In genomic region chr12:130818381-130819247, GRCh38 we compare ENCODE assay signal across 8 cellular contexts. TPM values are rescaled to one million over a fixed set of nuclear protein-coding genes. Genes with fewer than 3 reads are reported as not detected.
DNase-seq lines count a peak whose midpoint lies in the region; ATAC-seq and TF ChIP-seq lines count a peak whose summit lies in the region.

No MANE protein-coding gene starts in this region.

- H3K9me3 ChIP-seq in RWPE2 (ENCODE audit: severe bottlenecking): no peaks in the 10 kb centered on the region
- H3K9me3 ChIP-seq in right atrium auricular region: no peaks in the 10 kb centered on the region

- H3K27ac ChIP-seq in RWPE2 (ENCODE audit: poor library complexity, severe bottlenecking): no peak overlapping the region
- peak overlapping the region; percentile 20 to 32 for H3K27ac ChIP-seq in right atrium auricular region

- peak overlapping the region; percentile 80 for H3K4me3 Mint-ChIP-seq in activated naive CD8-positive, alpha-beta T cell treated with anti-CD3 and anti-CD28 coated beads, Interleukin-2, amount 10 ng/mL, durations not matched to agents 7 days and 5 days

- intact Hi-C loops in sciatic nerve (cut with DNase I): no loop called here

- H3K36me3 ChIP-seq in RWPE2 (ENCODE audit: low read depth) (peaks cover 15% of the 10 kb centered on the region), right atrium auricular region (peaks cover 25% of the 10 kb centered on the region)

- H3K27ac Mint-ChIP-seq in activated naive CD8-positive, alpha-beta T cell treated with anti-CD3 and anti-CD28 coated beads, Interleukin-2, amount 10 ng/mL, durations not matched to agents 7 days and 5 days: peak overlapping the region; percentile 31

- DNase-seq in AG10803 (ENCODE audit: low read depth): no peak
- no peak for DNase-seq in RWPE2 (ENCODE audit: low spot score)
- peak; percentile 89 for DNase-seq in activated naive CD8-positive, alpha-beta T cell treated with anti-CD3 and anti-CD28 coated beads, Interleukin-2, amount 10 ng/mL, durations not matched to agents 7 days and 5 days
- no peak for DNase-seq in right atrium auricular region (ENCODE audit: low spot score)
- peak; percentile 80 for DNase-seq in sciatic nerve (ENCODE audit: low spot score)
- DNase-seq in AML-193 (lab: John Stamatoyannopoulos, UW): no peak

- no peaks in the 10 kb centered on the region for H3K27me3 Mint-ChIP-seq in activated naive CD8-positive, alpha-beta T cell treated with anti-CD3 and anti-CD28 coated beads, Interleukin-2, amount 10 ng/mL, durations not matched to agents 7 days and 5 days

- TF ChIP-seq CTCF in AG10803 (conservative IDR thresholded peaks at IDR 0.05; ENCODE audit: low read length): peak; percentile 43
- peak; percentile 96 for TF ChIP-seq CTCF in RWPE2 (IDR thresholded peaks at IDR 0.05; ENCODE audit: poor library complexity, severe bottlenecking)
- TF ChIP-seq CTCF in right atrium auricular region (IDR thresholded peaks at IDR 0.05): peak; percentile 88 to 98

- H3K4me1 ChIP-seq in RWPE2 (ENCODE audit: insufficient read depth, poor library complexity, severe bottlenecking) (no peaks in the 10 kb centered on the region), right atrium auricular region (peaks cover 0 to 13% of the 10 kb centered on the region in 2 donors)

- peaks cover 9% of the 10 kb centered on the region for H3K4me1 Mint-ChIP-seq in activated naive CD8-positive, alpha-beta T cell treated with anti-CD3 and anti-CD28 coated beads, Interleukin-2, amount 10 ng/mL, durations not matched to agents 7 days and 5 days

- POLR2A ChIA-PET in activated naive CD8-positive, alpha-beta T cell treated with anti-CD3 and anti-CD28 coated beads, Interleukin-2, amount 10 ng/mL, durations not matched to agents 7 days and 5 days (lab: Charles Lee): no interaction called here

- H3K4me3 ChIP-seq in AG10803 (ENCODE audit: low read length) (peak overlapping the region; percentile 35), RWPE2 (ENCODE audit: severe bottlenecking) (peak overlapping the region; percentile 5), right atrium auricular region (peak overlapping the region; percentile 21 to 46)

- H3K36me3 Mint-ChIP-seq in activated naive CD8-positive, alpha-beta T cell treated with anti-CD3 and anti-CD28 coated beads, Interleukin-2, amount 10 ng/mL, durations not matched to agents 7 days and 5 days: peaks cover 18% of the 10 kb centered on the region

- H3K27me3 ChIP-seq in RWPE2 (ENCODE audit: insufficient read depth, poor library complexity, severe bottlenecking) (no peaks in the 10 kb centered on the region), right atrium auricular region (no peaks in the 10 kb centered on the region)

- ATAC-seq in GM19043 (IDR thresholded peaks at IDR 0.05; ENCODE audit: low read depth, unreplicated experiment) (peak; percentile 84), HG03342 (IDR thresholded peaks at IDR 0.05; ENCODE audit: unreplicated experiment) (peak; percentile 84), RWPE2 (ENCODE audit: low read depth) (peak; percentile 97), sciatic nerve (peak; percentile 95)
- ATAC-seq in activated naive CD8-positive, alpha-beta T cell treated with anti-CD3 and anti-CD28 coated beads, Interleukin-2, amount 10 ng/mL, durations not matched to agents 7 days and 5 days (ENCODE audit: low read depth): peak; percentile 92

- no peaks in the 10 kb centered on the region for H3K9me3 Mint-ChIP-seq in activated naive CD8-positive, alpha-beta T cell treated with anti-CD3 and anti-CD28 coated beads, Interleukin-2, amount 10 ng/mL, durations not matched to agents 7 days and 5 days

RNA-seq across cellular contexts. Expression of gene STX2, which starts 20.4 kb away (rescaled TPM):
- 10 to 100 TPM; 20.7 to 22.5 TPM for total RNA-seq in activated naive CD8-positive, alpha-beta T cell treated with anti-CD3 and anti-CD28 coated beads, Interleukin-2, amount 10 ng/mL, durations not matched to agents 7 days and 5 days
- total RNA-seq in right atrium auricular region (10 to 100 TPM; 24.5 to 26.3 TPM), sciatic nerve (35.0 TPM)

RNA-seq across cellular contexts. Expression of gene RAN, which starts 53.3 kb away (rescaled TPM):
- total RNA-seq in activated naive CD8-positive, alpha-beta T cell treated with anti-CD3 and anti-CD28 coated beads, Interleukin-2, amount 10 ng/mL, durations not matched to agents 7 days and 5 days: 100 to 1,000 TPM; 798 to 821 TPM
- total RNA-seq in right atrium auricular region: 100 to 1,000 TPM; 122 to 156 TPM
- 223 TPM for total RNA-seq in sciatic nerve

Comparison
In these comparisons a context has a peak if more than half of its experiments do, and no peak if none do; other contexts are left out.
1. DNase-seq: peak in activated naive CD8-positive, alpha-beta T cell treated with anti-CD3 and anti-CD28 coated beads, Interleukin-2, amount 10 ng/mL, durations not matched to agents 7 days and 5 days (single experiment) and sciatic nerve (single experiment); none in AG10803 (single experiment), RWPE2 (single experiment), right atrium auricular region (single experiment) and AML-193 (0 of 2).
2. CTCF ChIP-seq: peak in every context shown above with its lines; median percentile 96 in RWPE2; 93 in right atrium auricular region; 43 in AG10803.
3. Peak in every context shown above with its lines, with median percentiles within 50 percentile points of each other: H3K4me3 ChIP-seq and ATAC-seq.